In the genomic region with DNA sequence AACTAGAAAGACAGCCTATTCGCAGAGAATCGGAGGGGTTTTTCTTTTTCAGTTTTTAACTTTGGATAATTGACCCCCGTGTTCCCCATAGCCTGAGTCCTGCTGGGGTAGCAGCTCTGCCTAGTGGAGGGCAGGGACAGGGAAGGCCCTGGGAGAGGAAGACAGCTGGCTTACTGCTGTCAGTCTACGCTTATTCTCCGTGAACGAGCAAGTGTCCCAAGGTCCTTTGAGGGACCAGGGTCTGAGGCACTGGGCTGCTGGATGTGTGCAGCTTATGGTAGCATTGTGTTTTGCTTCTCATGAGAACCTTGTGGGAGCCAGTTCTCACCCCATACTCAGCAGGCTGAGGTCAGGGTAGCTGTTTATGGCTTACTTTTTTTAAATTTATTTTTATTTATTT, we compare ENCODE assay signal across 1 cellular context.
TF ChIP-seq lines count a peak whose summit lies in the region.

No MANE protein-coding gene starts in this region.

TF ChIP-seq in HepG2, 621 proteins besides CTCF, POLR2A, EP300 and RAD21 (continued from another document):
- TF ChIP-seq, protein P1, sequence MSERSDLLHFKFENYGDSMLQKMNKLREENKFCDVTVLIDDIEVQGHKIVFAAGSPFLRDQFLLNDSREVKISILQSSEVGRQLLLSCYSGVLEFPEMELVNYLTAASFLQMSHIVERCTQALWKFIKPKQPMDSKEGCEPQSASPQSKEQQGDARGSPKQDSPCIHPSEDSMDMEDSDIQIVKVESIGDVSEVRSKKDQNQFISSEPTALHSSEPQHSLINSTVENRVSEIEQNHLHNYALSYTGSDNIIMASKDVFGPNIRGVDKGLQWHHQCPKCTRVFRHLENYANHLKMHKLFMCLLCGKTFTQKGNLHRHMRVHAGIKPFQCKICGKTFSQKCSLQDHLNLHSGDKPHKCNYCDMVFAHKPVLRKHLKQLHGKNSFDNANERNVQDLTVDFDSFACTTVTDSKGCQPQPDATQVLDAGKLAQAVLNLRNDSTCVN (CRISPR knock-in tag; IDR thresholded peaks at IDR 0.05; ENCODE audit: borderline replicate concordance), result no peak
